ENCODE assay signal across 1 cellular context in the genomic region with DNA sequence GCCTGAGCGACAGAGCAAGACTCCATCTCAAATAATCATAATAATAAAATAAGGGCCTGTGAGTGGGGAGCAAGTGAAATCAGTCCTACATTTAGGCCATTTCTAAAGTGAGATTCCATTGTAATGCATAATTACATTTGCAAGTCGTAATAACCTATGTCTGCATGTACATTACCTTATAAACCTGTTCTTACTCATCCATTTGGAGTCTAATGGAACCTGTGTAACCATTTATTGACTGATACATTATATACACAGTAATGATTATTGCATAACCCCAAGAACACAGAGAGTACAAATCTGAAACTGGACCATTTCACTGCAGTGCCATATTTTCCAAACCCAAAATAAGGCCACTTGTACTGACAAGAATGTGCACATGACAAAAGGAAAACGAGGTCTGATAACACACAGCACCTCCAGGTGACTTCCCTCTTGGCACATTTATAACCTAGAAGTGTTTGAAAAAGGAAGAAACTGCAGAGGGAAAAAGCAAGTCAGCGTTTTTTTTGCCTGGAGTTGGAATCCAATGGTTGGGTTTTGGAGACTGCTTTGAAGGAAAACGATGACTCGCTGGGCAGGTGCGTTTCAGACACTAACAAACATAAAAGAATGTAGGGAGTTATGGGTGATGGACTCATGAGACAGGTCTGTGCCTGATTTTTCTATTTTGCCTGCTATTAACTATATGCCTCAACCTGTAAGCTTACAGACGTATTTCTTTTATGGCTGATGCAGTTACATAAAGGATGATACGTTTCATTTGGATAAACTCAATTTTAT.
TF ChIP-seq lines count a peak whose summit lies in the region.

No MANE protein-coding gene starts in this region.

TF ChIP-seq in A549, 52 proteins besides CTCF, POLR2A, EP300 and RAD21:
- TF ChIP-seq MAZ (IDR thresholded peaks at IDR 0.05; ENCODE audit: borderline replicate concordance, low read depth, low read length) (no peak), TP53 (CRISPR knock-in tag; IDR thresholded peaks at IDR 0.05) (no peak), SREBF2 (IDR thresholded peaks at IDR 0.05) (no peak), CBX2 (IDR thresholded peaks at IDR 0.05; ENCODE audit: borderline replicate concordance, low read depth) (no peak), NR3C1 (IDR thresholded peaks at IDR 0.05) (no peak), RCOR1 (IDR thresholded peaks at IDR 0.05; ENCODE audit: low read depth, low read length) (no peak), FOSL2 (IDR thresholded peaks at IDR 0.05) (0 out of 2 replicates have a peak, but pooled peaks have one; percentile 11), FOSL2 (CRISPR knock-in tag; IDR thresholded peaks at IDR 0.05) (no peak), EHF (CRISPR knock-in tag; IDR thresholded peaks at IDR 0.05) (no peak), POLR2AphosphoS2 (conservative IDR thresholded peaks at IDR 0.05; ENCODE audit: low read length) (no peak), FOSB (CRISPR knock-in tag; IDR thresholded peaks at IDR 0.05) (no peak), MAFK (IDR thresholded peaks at IDR 0.05; ENCODE audit: partially characterized antibody) (peak; percentile 98), NFE2L2 (conservative IDR thresholded peaks at IDR 0.05; ENCODE audit: low read length) (no peak), CBX8 (IDR thresholded peaks at IDR 0.05) (no peak)
- TF ChIP-seq, protein P1, sequence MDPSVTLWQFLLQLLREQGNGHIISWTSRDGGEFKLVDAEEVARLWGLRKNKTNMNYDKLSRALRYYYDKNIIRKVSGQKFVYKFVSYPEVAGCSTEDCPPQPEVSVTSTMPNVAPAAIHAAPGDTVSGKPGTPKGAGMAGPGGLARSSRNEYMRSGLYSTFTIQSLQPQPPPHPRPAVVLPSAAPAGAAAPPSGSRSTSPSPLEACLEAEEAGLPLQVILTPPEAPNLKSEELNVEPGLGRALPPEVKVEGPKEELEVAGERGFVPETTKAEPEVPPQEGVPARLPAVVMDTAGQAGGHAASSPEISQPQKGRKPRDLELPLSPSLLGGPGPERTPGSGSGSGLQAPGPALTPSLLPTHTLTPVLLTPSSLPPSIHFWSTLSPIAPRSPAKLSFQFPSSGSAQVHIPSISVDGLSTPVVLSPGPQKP (IDR thresholded peaks at IDR 0.05; ENCODE audit: low read depth, low read length): no peak
- TF ChIP-seq, protein P2, sequence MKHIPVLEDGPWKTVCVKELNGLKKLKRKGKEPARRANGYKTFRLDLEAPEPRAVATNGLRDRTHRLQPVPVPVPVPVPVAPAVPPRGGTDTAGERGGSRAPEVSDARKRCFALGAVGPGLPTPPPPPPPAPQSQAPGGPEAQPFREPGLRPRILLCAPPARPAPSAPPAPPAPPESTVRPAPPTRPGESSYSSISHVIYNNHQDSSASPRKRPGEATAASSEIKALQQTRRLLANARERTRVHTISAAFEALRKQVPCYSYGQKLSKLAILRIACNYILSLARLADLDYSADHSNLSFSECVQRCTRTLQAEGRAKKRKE (CRISPR knock-in tag; IDR thresholded peaks at IDR 0.05; ENCODE audit: low read depth): no peak
- TF ChIP-seq, protein P3, sequence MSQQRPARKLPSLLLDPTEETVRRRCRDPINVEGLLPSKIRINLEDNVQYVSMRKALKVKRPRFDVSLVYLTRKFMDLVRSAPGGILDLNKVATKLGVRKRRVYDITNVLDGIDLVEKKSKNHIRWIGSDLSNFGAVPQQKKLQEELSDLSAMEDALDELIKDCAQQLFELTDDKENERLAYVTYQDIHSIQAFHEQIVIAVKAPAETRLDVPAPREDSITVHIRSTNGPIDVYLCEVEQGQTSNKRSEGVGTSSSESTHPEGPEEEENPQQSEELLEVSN (IDR thresholded peaks at IDR 0.05; ENCODE audit: borderline replicate concordance, low read depth): no peak
